34 cellular contexts compared by ENCODE assay signal in genomic region chr9:74348777-74349176, GRCh38.
"Had no signal": no experiment of that assay in that cellular context is flagged by ENCODE, and none has a peak within 500 bp of the region (broad histone marks: within the 10 kb centered on the region; RNA-seq: fewer than 3 reads in every experiment).

No MANE protein-coding gene starts in this region.

- H3K4me2 ChIP-seq: KMS-11 had no signal

- H3K27me3 ChIP-seq: MG63 had no signal

- H3K27ac ChIP-seq: KMS-11 had no signal

- H3K9me3 ChIP-seq: MG63 had no signal

- H3K4me3 ChIP-seq: MG63 had no signal

- H3K36me3 ChIP-seq: MG63 had no signal

- H3K9ac ChIP-seq: KMS-11 had no signal

- DNase-seq: Karpas-422, Kasumi-1, MG63, MM.1S, MV-4-11, NCI-H1048, NCI-H1092, NCI-H1092 treated with DMSO at 0.1 percent for 48 hours, NCI-H1105, NCI-H1105 treated with DMSO at 0.1 percent for 48 hours, NCI-H1417, NCI-H1417 treated with DMSO at 0.1 percent for 48 hours, NCI-H1436, NCI-H1436 treated with DMSO at 0.1 percent for 48 hours, NCI-H146, NCI-H1694, NCI-H1694 treated with DMSO at 0.1 percent for 48 hours, NCI-H187, NCI-H187 treated with DMSO at 0.1 percent for 48 hours, NCI-H1930, NCI-H2029, NCI-H2029 treated with DMSO at 0.1 percent for 48 hours, NCI-H2081, NCI-H2081 treated with DMSO at 0.1 percent for 48 hours, NCI-H2107, NCI-H2171, NCI-H2171 treated with DMSO at 0.1 percent for 48 hours, NCI-H2227 treated with DMSO at 0.1 percent for 48 hours, NCI-H226, NCI-H345, NCI-H446, NCI-H446 treated with DMSO at 0.1 percent for 48 hours, NCI-H510A had no signal
